In the genomic region with DNA sequence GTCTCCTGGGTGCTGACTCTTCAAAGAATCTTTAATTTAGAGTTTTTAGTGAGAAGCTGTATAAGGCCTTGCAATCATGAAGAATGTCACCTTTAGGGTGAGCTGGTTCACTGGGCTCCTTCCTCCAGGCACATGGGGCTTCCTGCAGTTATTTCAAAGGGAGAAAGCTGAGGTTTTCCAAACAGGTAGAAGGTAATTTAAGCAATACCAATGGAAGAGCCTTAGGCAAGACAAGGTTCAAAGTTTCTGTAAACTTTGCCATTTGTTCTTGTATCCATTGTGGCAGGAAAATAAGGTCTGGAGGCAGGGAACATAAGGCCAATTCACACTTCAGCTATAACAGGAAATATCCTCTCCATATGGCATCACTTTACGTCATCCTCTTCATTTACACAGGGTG, we compare ENCODE assay signal across 2 cellular contexts.
TF ChIP-seq lines count a peak whose summit lies in the region.

No MANE protein-coding gene starts in this region.

TF ChIP-seq in HEK293, 187 proteins besides CTCF, POLR2A, EP300 and RAD21 (continued from another document):
- no peak for TF ChIP-seq GFI1B (tag by site-specific recombination; IDR thresholded peaks at IDR 0.05)
- no peak for TF ChIP-seq INSM2 (tag by site-specific recombination; IDR thresholded peaks at IDR 0.05)
- no peak for TF ChIP-seq MYNN (tag by site-specific recombination; IDR thresholded peaks at IDR 0.05; ENCODE audit: borderline replicate concordance)
- TF ChIP-seq ZNF629 (tag by site-specific recombination; IDR thresholded peaks at IDR 0.05): no peak
- 0 out of 2 replicates have a peak, but pooled peaks have one; percentile 14 for TF ChIP-seq ZNF335 (tag by site-specific recombination; conservative IDR thresholded peaks at IDR 0.05)
- TF ChIP-seq, protein P1, sequence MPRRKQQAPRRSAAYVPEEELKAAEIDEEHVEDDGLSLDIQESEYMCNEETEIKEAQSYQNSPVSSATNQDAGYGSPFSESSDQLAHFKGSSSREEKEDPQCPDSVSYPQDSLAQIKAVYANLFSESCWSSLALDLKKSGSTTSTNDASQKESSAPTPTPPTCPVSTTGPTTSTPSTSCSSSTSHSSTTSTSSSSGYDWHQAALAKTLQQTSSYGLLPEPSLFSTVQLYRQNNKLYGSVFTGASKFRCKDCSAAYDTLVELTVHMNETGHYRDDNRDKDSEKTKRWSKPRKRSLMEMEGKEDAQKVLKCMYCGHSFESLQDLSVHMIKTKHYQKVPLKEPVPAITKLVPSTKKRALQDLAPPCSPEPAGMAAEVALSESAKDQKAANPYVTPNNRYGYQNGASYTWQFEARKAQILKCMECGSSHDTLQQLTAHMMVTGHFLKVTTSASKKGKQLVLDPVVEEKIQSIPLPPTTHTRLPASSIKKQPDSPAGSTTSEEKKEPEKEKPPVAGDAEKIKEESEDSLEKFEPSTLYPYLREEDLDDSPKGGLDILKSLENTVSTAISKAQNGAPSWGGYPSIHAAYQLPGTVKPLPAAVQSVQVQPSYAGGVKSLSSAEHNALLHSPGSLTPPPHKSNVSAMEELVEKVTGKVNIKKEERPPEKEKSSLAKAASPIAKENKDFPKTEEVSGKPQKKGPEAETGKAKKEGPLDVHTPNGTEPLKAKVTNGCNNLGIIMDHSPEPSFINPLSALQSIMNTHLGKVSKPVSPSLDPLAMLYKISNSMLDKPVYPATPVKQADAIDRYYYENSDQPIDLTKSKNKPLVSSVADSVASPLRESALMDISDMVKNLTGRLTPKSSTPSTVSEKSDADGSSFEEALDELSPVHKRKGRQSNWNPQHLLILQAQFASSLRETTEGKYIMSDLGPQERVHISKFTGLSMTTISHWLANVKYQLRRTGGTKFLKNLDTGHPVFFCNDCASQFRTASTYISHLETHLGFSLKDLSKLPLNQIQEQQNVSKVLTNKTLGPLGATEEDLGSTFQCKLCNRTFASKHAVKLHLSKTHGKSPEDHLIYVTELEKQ (tag by site-specific recombination; IDR thresholded peaks at IDR 0.05; ENCODE audit: borderline replicate concordance): no peak
- no peak for TF ChIP-seq ZIC2 (tag by site-specific recombination; IDR thresholded peaks at IDR 0.05)
- TF ChIP-seq ZNF677 (tag by site-specific recombination; IDR thresholded peaks at IDR 0.05): no peak
TF ChIP-seq in HEK293: peak in this region for 3.

TF ChIP-seq in WTC11, 78 proteins besides CTCF, POLR2A, EP300 and RAD21 (continued from another document):
- TF ChIP-seq, protein P2, sequence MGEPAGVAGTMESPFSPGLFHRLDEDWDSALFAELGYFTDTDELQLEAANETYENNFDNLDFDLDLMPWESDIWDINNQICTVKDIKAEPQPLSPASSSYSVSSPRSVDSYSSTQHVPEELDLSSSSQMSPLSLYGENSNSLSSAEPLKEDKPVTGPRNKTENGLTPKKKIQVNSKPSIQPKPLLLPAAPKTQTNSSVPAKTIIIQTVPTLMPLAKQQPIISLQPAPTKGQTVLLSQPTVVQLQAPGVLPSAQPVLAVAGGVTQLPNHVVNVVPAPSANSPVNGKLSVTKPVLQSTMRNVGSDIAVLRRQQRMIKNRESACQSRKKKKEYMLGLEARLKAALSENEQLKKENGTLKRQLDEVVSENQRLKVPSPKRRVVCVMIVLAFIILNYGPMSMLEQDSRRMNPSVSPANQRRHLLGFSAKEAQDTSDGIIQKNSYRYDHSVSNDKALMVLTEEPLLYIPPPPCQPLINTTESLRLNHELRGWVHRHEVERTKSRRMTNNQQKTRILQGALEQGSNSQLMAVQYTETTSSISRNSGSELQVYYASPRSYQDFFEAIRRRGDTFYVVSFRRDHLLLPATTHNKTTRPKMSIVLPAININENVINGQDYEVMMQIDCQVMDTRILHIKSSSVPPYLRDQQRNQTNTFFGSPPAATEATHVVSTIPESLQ (CRISPR knock-in tag; IDR thresholded peaks at IDR 0.05): no peak
- TF ChIP-seq, protein P3, sequence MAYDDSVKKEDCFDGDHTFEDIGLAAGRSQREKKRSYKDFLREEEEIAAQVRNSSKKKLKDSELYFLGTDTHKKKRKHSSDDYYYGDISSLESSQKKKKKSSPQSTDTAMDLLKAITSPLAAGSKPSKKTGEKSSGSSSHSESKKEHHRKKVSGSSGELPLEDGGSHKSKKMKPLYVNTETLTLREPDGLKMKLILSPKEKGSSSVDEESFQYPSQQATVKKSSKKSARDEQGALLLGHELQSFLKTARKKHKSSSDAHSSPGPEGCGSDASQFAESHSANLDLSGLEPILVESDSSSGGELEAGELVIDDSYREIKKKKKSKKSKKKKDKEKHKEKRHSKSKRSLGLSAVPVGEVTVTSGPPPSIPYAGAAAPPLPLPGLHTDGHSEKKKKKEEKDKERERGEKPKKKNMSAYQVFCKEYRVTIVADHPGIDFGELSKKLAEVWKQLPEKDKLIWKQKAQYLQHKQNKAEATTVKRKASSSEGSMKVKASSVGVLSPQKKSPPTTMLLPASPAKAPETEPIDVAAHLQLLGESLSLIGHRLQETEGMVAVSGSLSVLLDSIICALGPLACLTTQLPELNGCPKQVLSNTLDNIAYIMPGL (CRISPR knock-in tag; IDR thresholded peaks at IDR 0.05): no peak
- TF ChIP-seq USF2 (CRISPR knock-in tag; IDR thresholded peaks at IDR 0.05) (no peak), GABPB1 (CRISPR knock-in tag; IDR thresholded peaks at IDR 0.05) (no peak), CREB1 (CRISPR knock-in tag; IDR thresholded peaks at IDR 0.05) (no peak), ZNF281 (CRISPR knock-in tag; IDR thresholded peaks at IDR 0.05) (no peak), SMAD4 (CRISPR knock-in tag; IDR thresholded peaks at IDR 0.05) (no peak), FOXP1 (CRISPR knock-in tag; IDR thresholded peaks at IDR 0.05; ENCODE audit: borderline replicate concordance) (no peak)
